8 cellular contexts compared by ENCODE assay signal in the genomic region with DNA sequence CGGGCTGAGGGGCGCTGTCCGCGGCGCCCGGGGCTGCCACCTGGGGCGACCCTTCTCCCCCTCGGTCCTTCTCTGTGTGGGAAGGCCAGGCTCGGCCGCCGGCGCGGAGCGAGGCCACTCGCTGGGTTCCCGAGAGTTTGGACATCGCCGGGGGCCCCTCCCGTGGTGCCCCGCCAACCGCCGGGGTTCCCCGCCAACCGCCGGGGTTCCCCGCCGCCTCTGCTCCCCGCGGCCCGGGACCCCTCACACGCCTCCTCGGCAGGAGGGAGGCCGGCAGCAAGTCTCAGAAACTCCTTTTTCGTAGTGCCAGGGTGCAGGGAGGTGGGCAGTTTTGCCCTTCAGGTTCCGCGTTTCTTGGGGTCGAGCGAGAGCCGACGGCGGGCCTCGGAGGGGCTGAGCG.
DNase-seq lines count a peak whose midpoint lies in the region; ATAC-seq and TF ChIP-seq lines count a peak whose summit lies in the region.
"Not testable (repeated sequence)": the region's sequence is repeated elsewhere in the genome, so short reads cannot be mapped to it uniquely, and the experiment has no call there.

No MANE protein-coding gene starts in this region.

- CTCF ChIA-PET in IMR-90 (lab: Yijun Ruan, JAX); SK-N-SH (lab: Yijun Ruan, JAX): not testable (repeated sequence)

- not testable (repeated sequence) for H3F3A ChIP-seq in SK-N-SH (replicated peaks; ENCODE audit: insufficient read depth)

- H3K27ac Mint-ChIP-seq in CD4-positive, CD25-positive, alpha-beta regulatory T cell: not testable (repeated sequence)

- in situ Hi-C loops in IMR-90 (cut with MboI; ENCODE audit: low sequenced_read_pairs); transverse colon (cut with MboI; ENCODE audit: low pct_ligation_motif_present in 1 of 4, low pct_unique_long_range_greater_than_20kb in 1 of 4, low sequenced_read_pairs in 3 of 4): not testable (repeated sequence)

- H3K36me3 ChIP-seq in CD4-positive, CD25-positive, alpha-beta regulatory T cell (ENCODE audit: control insufficient read depth, insufficient read depth, low read length); IMR-90 (ENCODE audit: control insufficient read depth, insufficient read depth, low read length); SK-N-SH (replicated peaks in 1 of 2; ENCODE audit: control insufficient read depth in 1 of 2, insufficient read depth in 2 of 2, low read length in 1 of 2); body of pancreas (replicated peaks in 1 of 2; ENCODE audit: insufficient read depth in 1 of 2, low read depth in 2 of 2); fibroblast of lung (ENCODE audit: control insufficient read depth, insufficient read depth, low read length); liver (ENCODE audit: control insufficient read depth in 4 of 4, insufficient read depth in 3 of 4, low read depth in 1 of 4, low read length in 3 of 4); parathyroid adenoma (ENCODE audit: control insufficient read depth, insufficient read depth, low read length); transverse colon: not testable (repeated sequence)

- not testable (repeated sequence) for H3K4me1 ChIP-seq in CD4-positive, CD25-positive, alpha-beta regulatory T cell (ENCODE audit: control insufficient read depth, insufficient read depth, low read length, poor library complexity, severe bottlenecking); IMR-90 (ENCODE audit: control insufficient read depth, insufficient read depth, low read length); SK-N-SH (ENCODE audit: control insufficient read depth in 1 of 2, insufficient read depth in 2 of 2, low read depth in 1 of 2, low read length in 1 of 2); body of pancreas; fibroblast of lung (ENCODE audit: control insufficient read depth, extremely low read depth, insufficient read depth, low read length); liver (ENCODE audit: control insufficient read depth in 4 of 4, insufficient read depth in 4 of 4, low read length in 3 of 4); parathyroid adenoma; transverse colon

- H2AK5ac ChIP-seq in IMR-90 (ENCODE audit: low read depth, low read length): not testable (repeated sequence)

- H2BK20ac ChIP-seq in IMR-90 (ENCODE audit: low read depth, low read length): not testable (repeated sequence)

- not testable (repeated sequence) for H2BK5ac ChIP-seq in IMR-90 (ENCODE audit: low read depth, low read length, poor library complexity, severe bottlenecking)

- H3K14ac ChIP-seq in IMR-90 (replicated peaks; ENCODE audit: low read depth, low read length): not testable (repeated sequence)

- not testable (repeated sequence) for DNase-seq in CD4-positive, CD25-positive, alpha-beta regulatory T cell; IMR-90; SK-N-SH; body of pancreas; fibroblast of lung (ENCODE audit: low read depth in 2 of 2); transverse colon

- H3K23ac ChIP-seq in IMR-90 (ENCODE audit: low read depth, low read length): not testable (repeated sequence)

- H3K4ac ChIP-seq in IMR-90 (ENCODE audit: low read depth, low read length): not testable (repeated sequence)

- not testable (repeated sequence) for H3K27me3 Mint-ChIP-seq in CD4-positive, CD25-positive, alpha-beta regulatory T cell

- not testable (repeated sequence) for H2AFZ ChIP-seq in IMR-90 (replicated peaks; ENCODE audit: low read length, poor library complexity); SK-N-SH (ENCODE audit: low read depth); fibroblast of lung (ENCODE audit: low read length); parathyroid adenoma

- TF ChIP-seq CTCF in IMR-90 (conservative IDR thresholded peaks at IDR 0.05; ENCODE audit: low read depth, low read length); SK-N-SH (IDR thresholded peaks at IDR 0.05); body of pancreas (IDR thresholded peaks at IDR 0.05); fibroblast of lung (conservative IDR thresholded peaks at IDR 0.05 in 1 of 2, IDR thresholded peaks at IDR 0.05 in 1 of 2; ENCODE audit: low read depth in 1 of 2, low read length in 2 of 2); liver (IDR thresholded peaks at IDR 0.05; ENCODE audit: low read depth, low read length, missing input control); parathyroid adenoma (IDR thresholded peaks at IDR 0.05); transverse colon (IDR thresholded peaks at IDR 0.05): not testable (repeated sequence)

- dilution Hi-C loops in IMR-90 (cut with HindIII; ENCODE audit: low sequenced_read_pairs, unreplicated experiment): not testable (repeated sequence)

- H3K9me3 Mint-ChIP-seq in CD4-positive, CD25-positive, alpha-beta regulatory T cell: not testable (repeated sequence)

- not testable (repeated sequence) for H3K36me3 Mint-ChIP-seq in CD4-positive, CD25-positive, alpha-beta regulatory T cell

- peaks cover 0 to 21% (median 0%) of the 10 kb centered on the region in 4 donors for H3K4me1 Mint-ChIP-seq in CD4-positive, CD25-positive, alpha-beta regulatory T cell

- H3K9me2 ChIP-seq in SK-N-SH: not testable (repeated sequence)

- not testable (repeated sequence) for ATAC-seq in CD4-positive, CD25-positive, alpha-beta regulatory T cell (ENCODE audit: low read depth in 2 of 2); IMR-90 (ENCODE audit: low read depth)
- ATAC-seq in body of pancreas: peak; percentile 23

- H3K79me2 ChIP-seq in SK-N-SH (ENCODE audit: insufficient read depth): peaks cover 16% of the 10 kb centered on the region
- not testable (repeated sequence) for H3K79me2 ChIP-seq in fibroblast of lung (ENCODE audit: control insufficient read depth, insufficient read depth, low read length); parathyroid adenoma

- not testable (repeated sequence) for H3K79me1 ChIP-seq in IMR-90 (ENCODE audit: low read depth in 1 of 2, low read length in 2 of 2)

- not testable (repeated sequence) for TF ChIP-seq POLR2A in IMR-90 (IDR thresholded peaks at IDR 0.05; ENCODE audit: low read depth, low read length); body of pancreas (IDR thresholded peaks at IDR 0.05); transverse colon (IDR thresholded peaks at IDR 0.05)

- WGBS in IMR-90 (ENCODE audit: extremely low coverage in 2 of 2, insufficient read length in 1 of 2), 2 experiments: no CpG with 5 or more reads among the region's 43 CpGs
- WGBS in SK-N-SH (ENCODE audit: low lambda C conversion rate): no CpG with 5 or more reads among the region's 43 CpGs
- WGBS in body of pancreas, 2 donors: no CpG with 5 or more reads among the region's 43 CpGs
- WGBS in liver: 0% methylated on average over 1 of the region's 43 CpGs
- WGBS in transverse colon (ENCODE audit: low coverage in 1 of 2), 2 donors: no CpG with 5 or more reads among the region's 43 CpGs

- H3K4me3 ChIP-seq in CD4-positive, CD25-positive, alpha-beta regulatory T cell (ENCODE audit: low read depth, low read length); body of pancreas: not testable (repeated sequence)
- H3K4me3 ChIP-seq in IMR-90 (ENCODE audit: insufficient read depth, low read depth, low read length) (peak overlapping the region; percentile 78), SK-N-SH (ENCODE audit: low read depth in 2 of 2, low read length in 1 of 2) (peak overlapping the region; percentile 48 to 64), fibroblast of lung (replicated peaks in 1 of 4; ENCODE audit: control extremely low read depth in 1 of 4, insufficient read depth in 1 of 4, low read depth in 3 of 4, low read length in 4 of 4) (peak overlapping the region in 1 of 4 experiments; percentile 47), liver (ENCODE audit: low read depth in 1 of 3, low read length in 3 of 3) (peak overlapping the region in 2 of 3 donors; percentile 22 to 59), parathyroid adenoma (ENCODE audit: low read depth, low read length) (peak overlapping the region; percentile 34), transverse colon (peak overlapping the region in 3 of 4 donors; percentile 40 to 52 (median 50))

- H3K4me2 ChIP-seq in IMR-90 (ENCODE audit: low read depth, low read length); fibroblast of lung (ENCODE audit: extremely low read depth, insufficient read depth, low read length); parathyroid adenoma (ENCODE audit: low read length): not testable (repeated sequence)
- H3K4me2 ChIP-seq in SK-N-SH: peak overlapping the region; percentile 50; the same call in 1 of the 2 replicates

- BruUV-seq in IMR-90 (replicated peaks; lab: Mats Ljungman, UMichigan): not testable (repeated sequence)

- H4K20me1 ChIP-seq in IMR-90 (ENCODE audit: insufficient read depth, low read length); SK-N-SH (ENCODE audit: insufficient read depth); fibroblast of lung (ENCODE audit: control insufficient read depth, extremely low read depth, insufficient read depth, low read length): not testable (repeated sequence)

- not testable (repeated sequence) for H4K8ac ChIP-seq in IMR-90 (ENCODE audit: low read depth in 2 of 2, low read length in 2 of 2)

- not testable (repeated sequence) for H2BK15ac ChIP-seq in IMR-90 (ENCODE audit: low read depth, low read length)

- intact Hi-C loops in IMR-90 (cut with micrococcal nuclease); body of pancreas (cut with DNase I); transverse colon (cut with DNase I; ENCODE audit: low total_unique reads): not testable (repeated sequence)

- not testable (repeated sequence) for H3K56ac ChIP-seq in IMR-90 (ENCODE audit: extremely low read depth, insufficient read depth, low read length)

- not testable (repeated sequence) for H2BK120ac ChIP-seq in IMR-90 (ENCODE audit: low read depth, low read length)

- H3K9me3 ChIP-seq in CD4-positive, CD25-positive, alpha-beta regulatory T cell (ENCODE audit: control insufficient read depth in 2 of 2, low read length in 2 of 2); IMR-90 (ENCODE audit: control insufficient read depth, insufficient read depth, low read length); SK-N-SH; body of pancreas; fibroblast of lung (ENCODE audit: control insufficient read depth, insufficient read depth, low read depth, low read length); liver (ENCODE audit: control insufficient read depth in 4 of 4, low read length in 3 of 4); parathyroid adenoma (ENCODE audit: control insufficient read depth, low read length); transverse colon: not testable (repeated sequence)

- not testable (repeated sequence) for TF ChIP-seq EP300 in SK-N-SH (IDR thresholded peaks at IDR 0.05; ENCODE audit: borderline replicate concordance in 1 of 2, low read depth in 1 of 2, low read length in 1 of 2); transverse colon (IDR thresholded peaks at IDR 0.05; ENCODE audit: low read depth)

- H3K4me3 Mint-ChIP-seq in CD4-positive, CD25-positive, alpha-beta regulatory T cell: not testable (repeated sequence)

- not testable (repeated sequence) for H3K27me3 ChIP-seq in CD4-positive, CD25-positive, alpha-beta regulatory T cell (ENCODE audit: control insufficient read depth, insufficient read depth, low read length); IMR-90 (ENCODE audit: control insufficient read depth, insufficient read depth, low read length); SK-N-SH (ENCODE audit: insufficient read depth); body of pancreas; fibroblast of lung (ENCODE audit: control insufficient read depth, insufficient read depth, low read length); liver (ENCODE audit: control insufficient read depth in 4 of 4, insufficient read depth in 4 of 4, low read length in 3 of 4); parathyroid adenoma (ENCODE audit: control insufficient read depth, insufficient read depth, low read length); transverse colon

- H2AK9ac ChIP-seq in IMR-90 (replicated peaks; ENCODE audit: low read depth, low read length, poor library complexity): not testable (repeated sequence)

- H3K9me1 ChIP-seq in IMR-90 (ENCODE audit: insufficient read depth, low read length): not testable (repeated sequence)

- peak overlapping the region; percentile 23 for H3K27ac ChIP-seq in CD4-positive, CD25-positive, alpha-beta regulatory T cell (ENCODE audit: insufficient read depth, low read length, poor library complexity, severe bottlenecking)
- H3K27ac ChIP-seq in IMR-90 (ENCODE audit: insufficient read depth, low read length): peak overlapping the region; percentile 86; the same call in 1 of the 2 replicates
- not testable (repeated sequence) for H3K27ac ChIP-seq in SK-N-SH (ENCODE audit: low read depth in 2 of 2, low read length in 1 of 2); liver (ENCODE audit: low read depth in 1 of 2, low read length in 2 of 2); parathyroid adenoma
- H3K27ac ChIP-seq in body of pancreas: peak overlapping the region in 2 of 4 donors; percentile 48 to 74
- H3K27ac ChIP-seq in fibroblast of lung (ENCODE audit: insufficient read depth, low read length): peak overlapping the region; percentile 27
- peak overlapping the region; percentile 50 to 85 (median 77) for H3K27ac ChIP-seq in transverse colon

- H3K9ac ChIP-seq in IMR-90 (ENCODE audit: low read depth, low read length): peak overlapping the region; percentile 88; the same call in 1 of the 2 replicates
- peak overlapping the region; percentile 66; the same call in 1 of the 2 replicates for H3K9ac ChIP-seq in SK-N-SH
- H3K9ac ChIP-seq in fibroblast of lung (ENCODE audit: insufficient read depth, low read length): peak overlapping the region; percentile 16
- H3K9ac ChIP-seq in liver (ENCODE audit: low read depth in 1 of 2, low read length in 2 of 2); parathyroid adenoma: not testable (repeated sequence)

- H4K5ac ChIP-seq in IMR-90 (ENCODE audit: low read depth, low read length): not testable (repeated sequence)

- H4K91ac ChIP-seq in IMR-90 (ENCODE audit: insufficient read depth, low read depth, low read length): not testable (repeated sequence)

- not testable (repeated sequence) for TF ChIP-seq RAD21 in IMR-90 (IDR thresholded peaks at IDR 0.05; ENCODE audit: low read length); SK-N-SH (IDR thresholded peaks at IDR 0.05; ENCODE audit: low read length); liver (IDR thresholded peaks at IDR 0.05)

- POLR2A ChIA-PET in IMR-90 (lab: Charles Lee; ENCODE audit: unreplicated experiment); SK-N-SH (lab: Yijun Ruan, JAX): not testable (repeated sequence)

- H3K18ac ChIP-seq in IMR-90 (ENCODE audit: low read depth, low read length): not testable (repeated sequence)
